Comparison of ENCODE assay signal across 1 cellular context in the genomic region with DNA sequence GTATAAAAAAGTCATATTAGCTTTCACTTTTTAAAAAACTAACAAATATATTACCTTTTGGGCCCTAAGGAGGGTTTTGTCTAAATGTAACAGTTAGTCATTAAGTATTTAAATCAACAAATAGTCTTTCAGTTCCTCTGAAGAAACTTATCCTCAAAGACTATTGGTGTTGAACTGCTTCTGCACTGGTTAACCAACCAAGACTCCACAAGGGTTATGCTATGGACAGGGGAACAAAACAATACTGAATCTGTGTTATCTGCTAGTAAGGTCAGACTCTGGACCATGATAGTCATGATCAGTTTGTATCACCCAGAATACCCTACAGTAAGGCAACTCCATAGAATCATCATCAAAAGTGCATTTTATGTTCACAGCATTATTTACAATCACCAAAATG.
TF ChIP-seq lines count a peak whose summit lies in the region.

No MANE protein-coding gene starts in this region.

TF ChIP-seq in GM12878, 131 proteins besides CTCF, POLR2A, EP300 and RAD21:
- TF ChIP-seq MXI1 (IDR thresholded peaks at IDR 0.05; ENCODE audit: low read depth, low read length), result no peak
- no peak for TF ChIP-seq CBX5 (IDR thresholded peaks at IDR 0.05; ENCODE audit: low read depth)
- TF ChIP-seq, protein P1, sequence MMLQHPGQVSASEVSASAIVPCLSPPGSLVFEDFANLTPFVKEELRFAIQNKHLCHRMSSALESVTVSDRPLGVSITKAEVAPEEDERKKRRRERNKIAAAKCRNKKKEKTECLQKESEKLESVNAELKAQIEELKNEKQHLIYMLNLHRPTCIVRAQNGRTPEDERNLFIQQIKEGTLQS (IDR thresholded peaks at IDR 0.05; ENCODE audit: borderline replicate concordance, extremely low read depth, low read depth, low read length), result no peak
- TF ChIP-seq POLR2AphosphoS5 (IDR thresholded peaks at IDR 0.05; ENCODE audit: low read length), result no peak
- TF ChIP-seq RBBP5 (conservative IDR thresholded peaks at IDR 0.05), result no peak
- no peak for TF ChIP-seq NR2C2 (IDR thresholded peaks at IDR 0.05; ENCODE audit: borderline replicate concordance, control insufficient read depth, insufficient read length, low read depth)
- no peak for TF ChIP-seq JUNB (IDR thresholded peaks at IDR 0.05)
- TF ChIP-seq ZBED1 (IDR thresholded peaks at IDR 0.05; ENCODE audit: borderline replicate concordance), result no peak
- no peak for TF ChIP-seq HDAC2 (IDR thresholded peaks at IDR 0.05)
- no peak for TF ChIP-seq CHD4 (IDR thresholded peaks at IDR 0.05)
- TF ChIP-seq, protein P2, sequence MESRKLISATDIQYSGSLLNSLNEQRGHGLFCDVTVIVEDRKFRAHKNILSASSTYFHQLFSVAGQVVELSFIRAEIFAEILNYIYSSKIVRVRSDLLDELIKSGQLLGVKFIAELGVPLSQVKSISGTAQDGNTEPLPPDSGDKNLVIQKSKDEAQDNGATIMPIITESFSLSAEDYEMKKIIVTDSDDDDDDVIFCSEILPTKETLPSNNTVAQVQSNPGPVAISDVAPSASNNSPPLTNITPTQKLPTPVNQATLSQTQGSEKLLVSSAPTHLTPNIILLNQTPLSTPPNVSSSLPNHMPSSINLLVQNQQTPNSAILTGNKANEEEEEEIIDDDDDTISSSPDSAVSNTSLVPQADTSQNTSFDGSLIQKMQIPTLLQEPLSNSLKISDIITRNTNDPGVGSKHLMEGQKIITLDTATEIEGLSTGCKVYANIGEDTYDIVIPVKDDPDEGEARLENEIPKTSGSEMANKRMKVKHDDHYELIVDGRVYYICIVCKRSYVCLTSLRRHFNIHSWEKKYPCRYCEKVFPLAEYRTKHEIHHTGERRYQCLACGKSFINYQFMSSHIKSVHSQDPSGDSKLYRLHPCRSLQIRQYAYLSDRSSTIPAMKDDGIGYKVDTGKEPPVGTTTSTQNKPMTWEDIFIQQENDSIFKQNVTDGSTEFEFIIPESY (IDR thresholded peaks at IDR 0.05), result no peak
- no peak for TF ChIP-seq PRDM15 (CRISPR knock-in tag; IDR thresholded peaks at IDR 0.05)
- no peak for TF ChIP-seq STAT1 (conservative IDR thresholded peaks at IDR 0.05)
- TF ChIP-seq ZZZ3 (IDR thresholded peaks at IDR 0.05; ENCODE audit: control insufficient read depth, insufficient read length, low read depth), result no peak
